Comparison of ENCODE assay signal across 8 cellular contexts in genomic region chr12:125403145-125403789, GRCh38.
A peak's percentile ranks its signal among the peaks of the same experiment; 100 is the strongest.
DNase-seq lines count a peak whose midpoint lies in the region; ATAC-seq lines count a peak whose summit lies in the region.

No MANE protein-coding gene starts in this region.

- no peaks in the 10 kb centered on the region for H3K9me3 Mint-ChIP-seq in activated CD4-positive, alpha-beta T cell treated with anti-CD3 and anti-CD28 coated beads, Interleukin-2, amount 10 ng/mL, durations not matched to agents 24 days and 14 days
- H3K9me3 Mint-ChIP-seq in activated naive CD8-positive, alpha-beta T cell treated with anti-CD3 and anti-CD28 coated beads, Interleukin-2, amount 50 U/mL, for 24 hours: peaks cover 6% of the 10 kb centered on the region

- H3K27ac Mint-ChIP-seq in activated CD4-positive, alpha-beta T cell treated with anti-CD3 and anti-CD28 coated beads, Interleukin-2, amount 10 ng/mL, durations not matched to agents 24 days and 14 days: no peak overlapping the region
- no peak overlapping the region for H3K27ac Mint-ChIP-seq in activated naive CD8-positive, alpha-beta T cell treated with anti-CD3 and anti-CD28 coated beads, Interleukin-2, amount 50 U/mL, for 24 hours

- no peak for ATAC-seq in activated naive CD8-positive, alpha-beta T cell treated with anti-CD3 and anti-CD28 coated beads, Interleukin-2, amount 50 U/mL, for 24 hours
- ATAC-seq in left colon (peak; percentile 49), HG02588 (IDR thresholded peaks at IDR 0.05; ENCODE audit: unreplicated experiment) (no peak)

- intact Hi-C loops in activated CD4-positive, alpha-beta T cell treated with anti-CD3 and anti-CD28 coated beads, Interleukin-2, amount 10 ng/mL, durations not matched to agents 24 days and 14 days (cut with micrococcal nuclease): loop anchor here (2.0 to 5.0 kb wide), 2 partner anchors 72 to 166 kb away; no protein-coding TSS in a partner anchor
- intact Hi-C loops in left colon (cut with DNase I, micrococcal nuclease): no loop called here

- DNase-seq in activated CD4-positive, alpha-beta T cell treated with anti-CD3 and anti-CD28 coated beads, Interleukin-2, amount 10 ng/mL, durations not matched to agents 24 days and 14 days: peak; percentile 75
- no peak for DNase-seq in activated CD4-positive, alpha-beta T cell treated with anti-CD3 and anti-CD28 coated beads, Interleukin-2, amount 50 U/mL, for 48 hours
- DNase-seq in NCI-H1105 (lab: John Stamatoyannopoulos, UW): peak; percentile 28
- DNase-seq in activated naive CD8-positive, alpha-beta T cell treated with anti-CD3 and anti-CD28 coated beads, Interleukin-2, amount 50 U/mL, for 24 hours: peak; percentile 2
- DNase-seq in left colon: no peak
- DNase-seq in HCEC 1CT: no peak
- DNase-seq in anterior cingulate cortex (lab: John Stamatoyannopoulos, UW): no peak

- H3K36me3 Mint-ChIP-seq in activated CD4-positive, alpha-beta T cell treated with anti-CD3 and anti-CD28 coated beads, Interleukin-2, amount 10 ng/mL, durations not matched to agents 24 days and 14 days (ENCODE audit: low read depth): no peaks in the 10 kb centered on the region
- H3K36me3 Mint-ChIP-seq in activated naive CD8-positive, alpha-beta T cell treated with anti-CD3 and anti-CD28 coated beads, Interleukin-2, amount 50 U/mL, for 24 hours (ENCODE audit: low read depth): no peaks in the 10 kb centered on the region

- H3K4me3 Mint-ChIP-seq in activated CD4-positive, alpha-beta T cell treated with anti-CD3 and anti-CD28 coated beads, Interleukin-2, amount 10 ng/mL, durations not matched to agents 24 days and 14 days: no peak overlapping the region
- no peak overlapping the region for H3K4me3 Mint-ChIP-seq in activated naive CD8-positive, alpha-beta T cell treated with anti-CD3 and anti-CD28 coated beads, Interleukin-2, amount 50 U/mL, for 24 hours

- H3K27me3 Mint-ChIP-seq in activated CD4-positive, alpha-beta T cell treated with anti-CD3 and anti-CD28 coated beads, Interleukin-2, amount 10 ng/mL, durations not matched to agents 24 days and 14 days: peaks cover 6% of the 10 kb centered on the region
- H3K27me3 Mint-ChIP-seq in activated naive CD8-positive, alpha-beta T cell treated with anti-CD3 and anti-CD28 coated beads, Interleukin-2, amount 50 U/mL, for 24 hours: peaks cover 5% of the 10 kb centered on the region

- peaks cover 3% of the 10 kb centered on the region for H3K4me1 Mint-ChIP-seq in activated CD4-positive, alpha-beta T cell treated with anti-CD3 and anti-CD28 coated beads, Interleukin-2, amount 10 ng/mL, durations not matched to agents 24 days and 14 days
- no peaks in the 10 kb centered on the region for H3K4me1 Mint-ChIP-seq in activated naive CD8-positive, alpha-beta T cell treated with anti-CD3 and anti-CD28 coated beads, Interleukin-2, amount 50 U/mL, for 24 hours

Comparison
In these comparisons a context has a peak if more than half of its experiments do, and no peak if none do; other contexts are left out.
1. DNase-seq: peak in activated CD4-positive, alpha-beta T cell treated with anti-CD3 and anti-CD28 coated beads, Interleukin-2, amount 10 ng/mL, durations not matched to agents 24 days and 14 days (single experiment), NCI-H1105 (single experiment) and activated naive CD8-positive, alpha-beta T cell treated with anti-CD3 and anti-CD28 coated beads, Interleukin-2, amount 50 U/mL, for 24 hours (single experiment); none in activated CD4-positive, alpha-beta T cell treated with anti-CD3 and anti-CD28 coated beads, Interleukin-2, amount 50 U/mL, for 48 hours (0 of 2), left colon (0 of 2), HCEC 1CT (single experiment) and anterior cingulate cortex (0 of 58).